Comparison of ENCODE assay signal across 11 cellular contexts in genomic region chr2:223047260-223047761, GRCh38. TPM values are rescaled to one million over a fixed set of nuclear protein-coding genes. Genes with fewer than 3 reads are reported as not detected.
DNase-seq lines count a peak whose midpoint lies in the region; ATAC-seq and TF ChIP-seq lines count a peak whose summit lies in the region.
"Had no signal": no experiment of that assay in that cellular context is flagged by ENCODE, and none has a peak within 500 bp of the region (broad histone marks: within the 10 kb centered on the region; RNA-seq: fewer than 3 reads in every experiment).

No MANE protein-coding gene starts in this region.

- H3K27ac ChIP-seq in rectal smooth muscle tissue (ENCODE audit: low read depth, low read length) (peak overlapping the region; percentile 11), RWPE1 (no peak overlapping the region)

- H3K4me1 ChIP-seq in rectal smooth muscle tissue (ENCODE audit: control insufficient read depth, insufficient read depth, low read length): peaks cover 13% of the 10 kb centered on the region

- H3K9ac ChIP-seq in rectal smooth muscle tissue (ENCODE audit: low read length): no peak overlapping the region

- H3K36me3 ChIP-seq in rectal smooth muscle tissue (ENCODE audit: control insufficient read depth, insufficient read depth, low read length): no peaks in the 10 kb centered on the region

- H3K27me3 ChIP-seq in rectal smooth muscle tissue (ENCODE audit: control insufficient read depth, insufficient read depth, low read length): no peaks in the 10 kb centered on the region

- DNase-seq in EH (ENCODE audit: low read depth) (peak; percentile 98), fibroblast of villous mesenchyme (ENCODE audit: low read depth) (peak; percentile 96), RWPE1 (ENCODE audit: low spot score) (no peak), NCI-H187 (lab: John Stamatoyannopoulos, UW) (no peak)
- DNase-seq in stimulated activated CD4-positive, alpha-beta T cell treated with anti-CD3 and anti-CD28 coated beads, Interleukin-2, amount 100 ng/mL, for 48 hours: no peak
- DNase-seq: activated CD4-positive, alpha-beta T cell treated with anti-CD3 and anti-CD28 coated beads, Interleukin-2, amount 50 U/mL, for 1 hour; CD8-positive, alpha-beta T cell had no signal

- H3K4me3 ChIP-seq in fibroblast of villous mesenchyme (ENCODE audit: low read depth, low read length): no peak overlapping the region
- H3K4me3 ChIP-seq in rectal smooth muscle tissue (ENCODE audit: low read length): no peak overlapping the region

- ATAC-seq in SK-N-SH treated with all-trans-retinoic acid at 6 μM for 48 hours (peak; percentile 91), GM21447 (IDR thresholded peaks at IDR 0.05; ENCODE audit: unreplicated experiment) (no peak)
- ATAC-seq: CD8-positive, alpha-beta T cell; Panc1 had no signal

- POLR2A ChIA-PET in RWPE1 (lab: Yijun Ruan, JAX; ENCODE audit: low non-redundant PET): no interaction called here

- CTCF ChIA-PET in RWPE1 (lab: Yijun Ruan, JAX): no interaction called here

- TF ChIP-seq CTCF in fibroblast of villous mesenchyme (IDR thresholded peaks at IDR 0.05; ENCODE audit: insufficient read depth, low read depth, low read length): no peak
- no peak for TF ChIP-seq CTCF in RWPE1 (conservative IDR thresholded peaks at IDR 0.05; ENCODE audit: low read depth)

TF ChIP-seq in SK-N-SH treated with all-trans-retinoic acid at 6 μM for 48 hours, 23 proteins besides CTCF, POLR2A, EP300 and RAD21:
- TF ChIP-seq ISL1 (CRISPR knock-in tag; IDR thresholded peaks at IDR 0.05) (peak; percentile 86), ARNTL (CRISPR knock-in tag; IDR thresholded peaks at IDR 0.05; ENCODE audit: borderline replicate concordance, low read depth) (no peak), OSR1 (CRISPR knock-in tag; IDR thresholded peaks at IDR 0.05) (no peak), PATZ1 (CRISPR knock-in tag; IDR thresholded peaks at IDR 0.05; ENCODE audit: borderline replicate concordance) (peak; percentile 25; the same call in 1 of the 2 replicates)
- TF ChIP-seq, protein P1, sequence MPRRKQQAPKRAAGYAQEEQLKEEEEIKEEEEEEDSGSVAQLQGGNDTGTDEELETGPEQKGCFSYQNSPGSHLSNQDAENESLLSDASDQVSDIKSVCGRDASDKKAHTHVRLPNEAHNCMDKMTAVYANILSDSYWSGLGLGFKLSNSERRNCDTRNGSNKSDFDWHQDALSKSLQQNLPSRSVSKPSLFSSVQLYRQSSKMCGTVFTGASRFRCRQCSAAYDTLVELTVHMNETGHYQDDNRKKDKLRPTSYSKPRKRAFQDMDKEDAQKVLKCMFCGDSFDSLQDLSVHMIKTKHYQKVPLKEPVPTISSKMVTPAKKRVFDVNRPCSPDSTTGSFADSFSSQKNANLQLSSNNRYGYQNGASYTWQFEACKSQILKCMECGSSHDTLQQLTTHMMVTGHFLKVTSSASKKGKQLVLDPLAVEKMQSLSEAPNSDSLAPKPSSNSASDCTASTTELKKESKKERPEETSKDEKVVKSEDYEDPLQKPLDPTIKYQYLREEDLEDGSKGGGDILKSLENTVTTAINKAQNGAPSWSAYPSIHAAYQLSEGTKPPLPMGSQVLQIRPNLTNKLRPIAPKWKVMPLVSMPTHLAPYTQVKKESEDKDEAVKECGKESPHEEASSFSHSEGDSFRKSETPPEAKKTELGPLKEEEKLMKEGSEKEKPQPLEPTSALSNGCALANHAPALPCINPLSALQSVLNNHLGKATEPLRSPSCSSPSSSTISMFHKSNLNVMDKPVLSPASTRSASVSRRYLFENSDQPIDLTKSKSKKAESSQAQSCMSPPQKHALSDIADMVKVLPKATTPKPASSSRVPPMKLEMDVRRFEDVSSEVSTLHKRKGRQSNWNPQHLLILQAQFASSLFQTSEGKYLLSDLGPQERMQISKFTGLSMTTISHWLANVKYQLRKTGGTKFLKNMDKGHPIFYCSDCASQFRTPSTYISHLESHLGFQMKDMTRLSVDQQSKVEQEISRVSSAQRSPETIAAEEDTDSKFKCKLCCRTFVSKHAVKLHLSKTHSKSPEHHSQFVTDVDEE (CRISPR knock-in tag; IDR thresholded peaks at IDR 0.05): peak; percentile 14; the same call in 1 of the 2 replicates
TF ChIP-seq in SK-N-SH treated with all-trans-retinoic acid at 6 μM for 48 hours: peak in this region for 3.

RNA-seq across cellular contexts. Expression of gene KCNE4, which starts 4.7 kb away (rescaled TPM):
- total RNA-seq in fibroblast of villous mesenchyme: 13.4 and 18.4 TPM in 2 replicates
- total RNA-seq: CD8-positive, alpha-beta T cell had no signal

Comparison
In these comparisons a context has a peak if more than half of its experiments do, and no peak if none do; other contexts are left out.
1. DNase-seq: peak in EH (single experiment) and fibroblast of villous mesenchyme (single experiment); none in RWPE1 (single experiment), NCI-H187 (0 of 2) and stimulated activated CD4-positive, alpha-beta T cell treated with anti-CD3 and anti-CD28 coated beads, Interleukin-2, amount 100 ng/mL, for 48 hours (0 of 2).